In the genomic region with DNA sequence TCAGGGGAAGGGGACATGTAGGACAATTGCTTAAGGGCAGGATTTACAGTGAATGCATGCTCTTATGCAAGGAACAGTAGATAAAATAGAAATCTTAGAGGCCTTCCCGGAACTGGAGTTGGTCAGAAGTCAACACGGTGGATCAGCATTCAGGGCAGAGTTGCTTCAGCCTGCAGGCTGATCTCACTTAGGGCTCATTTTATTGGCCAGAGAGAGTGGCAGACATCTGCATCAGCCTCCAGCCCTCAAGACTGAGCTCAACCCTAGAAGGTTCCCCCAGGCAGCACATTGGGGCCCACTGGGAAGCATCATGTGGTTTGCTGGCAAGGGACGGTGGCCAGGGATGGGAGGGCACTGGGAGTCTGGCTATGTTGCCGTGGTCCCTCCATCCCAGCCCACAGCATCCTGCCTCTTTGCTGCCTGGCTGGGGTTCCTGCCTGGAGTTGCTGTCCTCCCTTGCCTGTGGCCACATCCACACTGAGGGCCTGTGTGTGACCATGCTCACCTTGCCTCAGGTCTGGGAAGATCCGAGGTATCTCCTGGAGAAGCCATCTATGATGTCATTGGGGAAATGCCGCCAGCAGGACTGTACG, we compare ENCODE assay signal across 21 cellular contexts. TPM values are rescaled to one million over a fixed set of nuclear protein-coding genes. Genes with fewer than 3 reads are reported as not detected.
"Had no signal": no experiment of that assay in that cellular context is flagged by ENCODE, and none has a peak within 500 bp of the region (broad histone marks: within the 10 kb centered on the region; RNA-seq: fewer than 3 reads in every experiment).

No MANE protein-coding gene starts in this region.

- H3K36me3 Mint-ChIP-seq: natural killer cell treated with Interleukin-12 subunit alpha and Interleukin-12 subunit beta and Interleukin-15 and Interleukin-18, amount 100 ng/mL, for 72 hours had no signal

- H3K4me1 Mint-ChIP-seq: central memory CD8-positive, alpha-beta T cell had no signal

- H3K27ac ChIP-seq: brain microvascular endothelial cell, colonic mucosa, lower lobe of right lung, transverse colon, vagina, VCaP had no signal

- H3K9me3 Mint-ChIP-seq: activated T-cell treated with anti-CD3 and anti-CD28 coated beads, Interleukin-2, amount 50 U/mL, for 4 hours; central memory CD8-positive, alpha-beta T cell; natural killer cell treated with Interleukin-12 subunit alpha and Interleukin-12 subunit beta and Interleukin-15 and Interleukin-18, amount 100 ng/mL, for 72 hours; stimulated activated naive CD8-positive, alpha-beta T cell treated with anti-CD3 and anti-CD28 coated beads, Interleukin-15, Interleukin-2, amounts not matched to agents 100 ng/mL and 50 ng/mL, for 24 hours had no signal

- ATAC-seq: activated T-cell treated with anti-CD3 and anti-CD28 coated beads, Interleukin-2, amount 50 U/mL, for 4 hours; left colon; natural killer cell treated with Interleukin-12 subunit alpha and Interleukin-12 subunit beta and Interleukin-15 and Interleukin-18, amount 100 ng/mL, for 72 hours had no signal

- DNase-seq: activated CD4-positive, alpha-beta memory T cell treated with anti-CD3 and anti-CD28 coated beads for 36 hours; activated CD4-positive, CD25-positive, alpha-beta regulatory T cell treated with anti-CD3 and anti-CD28 coated beads, Interleukin-2, amount 50 U/mL, for 72 hours; activated effector memory CD4-positive, alpha-beta T cell treated with Interleukin-2 at 50 U/mL for 16 hours; activated naive CD4-positive, alpha-beta T cell treated with anti-CD3 and anti-CD28 coated beads, Interleukin-2, amount 50 U/mL, for 16 hours; activated T-cell treated with anti-CD3 and anti-CD28 coated beads, Interleukin-2, amount 50 U/mL, for 4 hours; brain microvascular endothelial cell; colonic mucosa; left colon; lower lobe of right lung; stimulated activated CD4-positive, alpha-beta T cell treated with anti-CD3 and anti-CD28 coated beads, Interleukin-12 subunit alpha, Interleukin-12 subunit beta, amount 100 ng/mL, for 4 hours; stimulated activated CD4-positive, alpha-beta T cell treated with anti-CD3 and anti-CD28 coated beads, Interleukin-1b, Interleukin-23, amount 100 ng/mL, for 48 hours; T-helper 2 cell; transverse colon had no signal

- H3K4me3 Mint-ChIP-seq: activated CD4-positive, alpha-beta memory T cell treated with anti-CD3 and anti-CD28 coated beads for 36 hours; activated T-cell treated with anti-CD3 and anti-CD28 coated beads, Interleukin-2, amount 50 U/mL, for 4 hours; central memory CD8-positive, alpha-beta T cell; natural killer cell treated with Interleukin-12 subunit alpha and Interleukin-12 subunit beta and Interleukin-15 and Interleukin-18, amount 100 ng/mL, for 72 hours; stimulated activated naive CD8-positive, alpha-beta T cell treated with anti-CD3 and anti-CD28 coated beads, Interleukin-15, Interleukin-2, amounts not matched to agents 100 ng/mL and 50 ng/mL, for 24 hours had no signal

- FAIRE-seq: endometrium, islet of Langerhans had no signal

- H3K4me3 ChIP-seq: colonic mucosa, lower lobe of right lung, transverse colon, vagina had no signal

- H3K27me3 Mint-ChIP-seq: activated CD4-positive, alpha-beta memory T cell treated with anti-CD3 and anti-CD28 coated beads for 36 hours; central memory CD8-positive, alpha-beta T cell; stimulated activated naive CD8-positive, alpha-beta T cell treated with anti-CD3 and anti-CD28 coated beads, Interleukin-15, Interleukin-2, amounts not matched to agents 100 ng/mL and 50 ng/mL, for 24 hours had no signal

- H3K27ac Mint-ChIP-seq: activated CD4-positive, alpha-beta memory T cell treated with anti-CD3 and anti-CD28 coated beads for 36 hours; natural killer cell treated with Interleukin-12 subunit alpha and Interleukin-12 subunit beta and Interleukin-15 and Interleukin-18, amount 100 ng/mL, for 72 hours; stimulated activated naive CD8-positive, alpha-beta T cell treated with anti-CD3 and anti-CD28 coated beads, Interleukin-15, Interleukin-2, amounts not matched to agents 100 ng/mL and 50 ng/mL, for 24 hours had no signal

- H3K9me3 ChIP-seq: lower lobe of right lung, transverse colon, vagina had no signal

- H3K4me1 ChIP-seq: colonic mucosa, lower lobe of right lung, transverse colon, vagina had no signal

- H3K27me3 ChIP-seq: brain microvascular endothelial cell, colonic mucosa, transverse colon, vagina had no signal

- H3K36me3 ChIP-seq: brain microvascular endothelial cell, colonic mucosa, lower lobe of right lung, transverse colon, vagina had no signal

RNA-seq across cellular contexts. Expression of a gene that starts 42.4 kb away (rescaled TPM):
- total RNA-seq: activated CD4-positive, alpha-beta memory T cell treated with anti-CD3 and anti-CD28 coated beads for 36 hours; activated T-cell treated with anti-CD3 and anti-CD28 coated beads, Interleukin-2, amount 50 U/mL, for 4 hours; aorta; colonic mucosa; left colon; lower lobe of right lung; natural killer cell treated with Interleukin-12 subunit alpha and Interleukin-12 subunit beta and Interleukin-15 and Interleukin-18, amount 100 ng/mL, for 72 hours; transverse colon; vagina had no signal
